21 cellular contexts compared by ENCODE assay signal in genomic region chr4:161249779-161250440, GRCh38.
"Had no signal": no experiment of that assay in that cellular context is flagged by ENCODE, and none has a peak within 500 bp of the region (broad histone marks: within the 10 kb centered on the region; RNA-seq: fewer than 3 reads in every experiment).

No MANE protein-coding gene starts in this region.

- ATAC-seq: esophagus mucosa; heart left ventricle; left colon; left ventricle myocardium superior; naive thymus-derived CD8-positive, alpha-beta T cell; psoas muscle; stimulated activated effector memory CD8-positive, alpha-beta T cell treated with anti-CD3 and anti-CD28 coated beads, Interleukin-12 subunit alpha, Interleukin-12 subunit beta, amount 100 ng/mL, for 72 hours; stimulated activated naive CD8-positive, alpha-beta T cell treated with anti-CD3 and anti-CD28 coated beads, Interleukin-15, Interleukin-2, amounts not matched to agents 100 U/mL and 50 U/mL, for 24 hours had no signal

- H3K4me2 ChIP-seq: neural progenitor cell, smooth muscle cell had no signal

- H3K9me3 ChIP-seq: thyroid gland had no signal

- H3K4me1 ChIP-seq: heart left ventricle, neural progenitor cell, parathyroid adenoma, psoas muscle, sigmoid colon, suprapubic skin, thyroid gland had no signal

- H3K27ac ChIP-seq: heart left ventricle, neural progenitor cell, parathyroid adenoma, psoas muscle, sigmoid colon, suprapubic skin, thyroid gland had no signal

- H3K27me3 ChIP-seq: heart left ventricle, neural progenitor cell, sigmoid colon, suprapubic skin, thyroid gland had no signal

- H3K79me2 ChIP-seq: parathyroid adenoma had no signal

- H3K4me3 ChIP-seq: heart left ventricle, neural progenitor cell, psoas muscle, sigmoid colon, smooth muscle cell, suprapubic skin, thyroid gland had no signal

- H3K36me3 ChIP-seq: heart left ventricle, neural progenitor cell, sigmoid colon, suprapubic skin, thyroid gland had no signal

- H2AFZ ChIP-seq: neural progenitor cell, parathyroid adenoma had no signal

- H3K9ac ChIP-seq: neural progenitor cell, parathyroid adenoma had no signal

- DNase-seq: effector memory CD4-positive, alpha-beta T cell; heart left ventricle; hippocampal formation; left colon; left ventricle myocardium superior; mesendoderm; naive thymus-derived CD8-positive, alpha-beta T cell; occipital lobe; psoas muscle; retina; sigmoid colon; stimulated activated CD4-positive, alpha-beta T cell treated with anti-CD3 and anti-CD28 coated beads, Interleukin-4, amount 100 ng/mL, for 1 hour; stimulated activated CD8-positive, alpha-beta memory T cell treated with anti-CD3 and anti-CD28 coated beads, Interleukin-4, amount 100 ng/mL, for 48 hours; stimulated activated naive CD8-positive, alpha-beta T cell treated with anti-CD3 and anti-CD28 coated beads, Interleukin-15, Interleukin-2, amounts not matched to agents 100 U/mL and 50 U/mL, for 24 hours; thyroid gland had no signal
